Comparison of ENCODE assay signal across 24 cellular contexts in the genomic region with DNA sequence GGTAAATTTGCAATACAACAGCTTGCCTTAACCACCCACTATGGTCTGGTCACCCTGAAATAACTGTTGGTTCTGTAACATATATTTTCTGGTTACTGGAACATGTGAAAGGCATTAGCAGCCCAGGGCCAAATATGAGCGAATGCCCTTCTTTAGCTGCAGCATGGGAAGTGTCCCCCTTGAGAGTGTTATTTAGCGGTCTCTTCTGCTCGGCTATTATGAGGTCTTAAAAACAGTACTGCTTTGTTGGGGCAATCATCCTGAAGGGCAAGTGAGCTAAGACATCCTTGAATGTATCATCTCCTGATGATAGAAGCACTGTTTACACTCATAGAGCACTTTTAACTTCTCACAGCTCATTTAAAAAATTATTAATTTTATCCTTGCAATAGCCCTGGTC.
"Had no signal": no experiment of that assay in that cellular context is flagged by ENCODE, and none has a peak within 500 bp of the region (broad histone marks: within the 10 kb centered on the region; RNA-seq: fewer than 3 reads in every experiment).

No MANE protein-coding gene starts in this region.

- H3K4me3 ChIP-seq: pancreas, prostate gland, right lobe of liver, skin epidermis, smooth muscle cell, spleen, stomach, thoracic aorta, thyroid gland, tibial nerve, upper lobe of left lung, vagina had no signal

- DNase-seq: naive thymus-derived CD8-positive, alpha-beta T cell; nephron progenitor cell; nucleus accumbens; pancreas; right cardiac atrium; right lobe of liver; spleen; stimulated activated CD4-positive, alpha-beta T cell treated with anti-CD3 and anti-CD28 coated beads, Interleukin-12 subunit alpha, Interleukin-12 subunit beta, amount 100 ng/mL, for 4 hours; stimulated activated CD4-positive, alpha-beta T cell treated with anti-CD3 and anti-CD28 coated beads, Interleukin-1b, Interleukin-23, amount 100 ng/mL, for 48 hours; stimulated activated CD4-positive, alpha-beta T cell treated with anti-CD3 and anti-CD28 coated beads, Interleukin-4, amount 100 ng/mL, for 1 hour; stimulated activated CD4-positive, alpha-beta T cell treated with anti-CD3 and anti-CD28 coated beads, Interleukin-4, amount 100 ng/mL, for 4 hours; stimulated activated CD8-positive, alpha-beta memory T cell treated with anti-CD3 and anti-CD28 coated beads, Interleukin-4, amount 100 ng/mL, for 48 hours; stimulated activated naive CD4-positive, alpha-beta T cell; stomach; thyroid gland; trophoblast cell; upper lobe of left lung had no signal

- H3K27me3 ChIP-seq: pancreas, right lobe of liver, spleen, stomach, thyroid gland, tibial nerve, upper lobe of left lung, vagina had no signal

- H3K27ac ChIP-seq: neutrophil, pancreas, prostate gland, right lobe of liver, skin epidermis, spleen, stomach, thoracic aorta, thyroid gland, tibial nerve, upper lobe of left lung, vagina had no signal

- H3K4me1 ChIP-seq: pancreas, prostate gland, right lobe of liver, spleen, stomach, thyroid gland, tibial nerve, upper lobe of left lung, vagina had no signal

- H3K36me3 ChIP-seq: neutrophil, pancreas, prostate gland, right lobe of liver, spleen, stomach, thoracic aorta, thyroid gland, tibial nerve, upper lobe of left lung, vagina had no signal

- H3K9me3 ChIP-seq: neutrophil, pancreas, prostate gland, right lobe of liver, spleen, stomach, thoracic aorta, thyroid gland, tibial nerve, upper lobe of left lung, vagina had no signal
